In genomic region chr6:100176321-100176950, GRCh38 we compare ENCODE assay signal across 8 cellular contexts.
DNase-seq lines count a peak whose midpoint lies in the region; ATAC-seq and TF ChIP-seq lines count a peak whose summit lies in the region.

No MANE protein-coding gene starts in this region.

- no peaks in the 10 kb centered on the region for H3K27me3 ChIP-seq in HAP-1 (ENCODE audit: low read depth)
- no peaks in the 10 kb centered on the region for H3K27me3 ChIP-seq in SU-DHL-6 (ENCODE audit: low read length)

- no peak overlapping the region for H3K9ac ChIP-seq in SU-DHL-6 (ENCODE audit: low read length)

- H4K20me1 ChIP-seq in SU-DHL-6 (ENCODE audit: low read depth, low read length), result no peaks in the 10 kb centered on the region

- no peak for ATAC-seq in HG02571 (IDR thresholded peaks at IDR 0.05; ENCODE audit: unreplicated experiment)

- no peaks in the 10 kb centered on the region for H3K36me3 Mint-ChIP-seq in activated naive CD4-positive, alpha-beta T cell treated with anti-CD3 and anti-CD28 coated beads, Interleukin-2, amount 10 ng/mL, durations not matched to agents 7 days and 5 days

- H3K4me1 Mint-ChIP-seq in activated naive CD4-positive, alpha-beta T cell treated with anti-CD3 and anti-CD28 coated beads, Interleukin-2, amount 10 ng/mL, durations not matched to agents 7 days and 5 days, result no peaks in the 10 kb centered on the region

- CTCF ChIA-PET in activated naive CD4-positive, alpha-beta T cell treated with anti-CD3 and anti-CD28 coated beads, Interleukin-2, amount 10 ng/mL, durations not matched to agents 7 days and 5 days (lab: Charles Lee), result no interaction called here

- H3K27ac Mint-ChIP-seq in activated naive CD4-positive, alpha-beta T cell treated with anti-CD3 and anti-CD28 coated beads, Interleukin-2, amount 10 ng/mL, durations not matched to agents 7 days and 5 days, result no peak overlapping the region

- H3K27ac ChIP-seq in SU-DHL-6 (ENCODE audit: low read depth, low read length), result no peak overlapping the region

- H3F3A ChIP-seq in SU-DHL-6 (ENCODE audit: insufficient read depth), result no peaks in the 10 kb centered on the region

- no peaks in the 10 kb centered on the region for H3K9me2 ChIP-seq in SU-DHL-6 (replicated peaks; ENCODE audit: insufficient read depth, low read length)

- no peaks in the 10 kb centered on the region for H3K79me2 ChIP-seq in SU-DHL-6 (ENCODE audit: insufficient read depth, low read length)

- no peak overlapping the region for H2AFZ ChIP-seq in SU-DHL-6 (ENCODE audit: low read depth, low read length, severe bottlenecking)

- H3K9me3 Mint-ChIP-seq in activated naive CD4-positive, alpha-beta T cell treated with anti-CD3 and anti-CD28 coated beads, Interleukin-2, amount 10 ng/mL, durations not matched to agents 7 days and 5 days, result no peaks in the 10 kb centered on the region

- H3K4me3 Mint-ChIP-seq in activated naive CD4-positive, alpha-beta T cell treated with anti-CD3 and anti-CD28 coated beads, Interleukin-2, amount 10 ng/mL, durations not matched to agents 7 days and 5 days, result no peak overlapping the region

- DNase-seq in A172 (ENCODE audit: low spot score) (peak; percentile 63), HAP-1 (ENCODE audit: low spot score in 2 of 2) (peak; percentile 17 to 34), hepatic stellate cell (ENCODE audit: low spot score) (peak; percentile 5), retina (no peak)
- no peak for DNase-seq in activated naive CD4-positive, alpha-beta T cell treated with anti-CD3 and anti-CD28 coated beads, Interleukin-2, amount 10 ng/mL, durations not matched to agents 7 days and 5 days
- DNase-seq in stimulated activated CD4-positive, alpha-beta T cell treated with anti-CD3 and anti-CD28 coated beads, Interleukin-4, amount 100 ng/mL, for 4 hours, result no peak

- H3K4me2 ChIP-seq in SU-DHL-6 (ENCODE audit: low read depth, low read length, poor library complexity, severe bottlenecking), result no peak overlapping the region

- H3K27me3 Mint-ChIP-seq in activated naive CD4-positive, alpha-beta T cell treated with anti-CD3 and anti-CD28 coated beads, Interleukin-2, amount 10 ng/mL, durations not matched to agents 7 days and 5 days, result no peaks in the 10 kb centered on the region

- H3K36me3 ChIP-seq in HAP-1 (replicated peaks) (no peaks in the 10 kb centered on the region), SU-DHL-6 (ENCODE audit: low read length) (no peaks in the 10 kb centered on the region)

- H3K4me3 ChIP-seq in HAP-1, result no peak overlapping the region
- no peak overlapping the region for H3K4me3 ChIP-seq in SU-DHL-6 (ENCODE audit: insufficient read depth, low read length, poor library complexity, severe bottlenecking)

- in situ Hi-C loops in HAP-1 (cut with MboI; ENCODE audit: low sequenced_read_pairs), result no loop called here

- peak; percentile 34 for TF ChIP-seq CTCF in SU-DHL-6 (IDR thresholded peaks at IDR 0.05; ENCODE audit: insufficient read depth, low read length, poor library complexity, severe bottlenecking)

- peaks cover 17% of the 10 kb centered on the region; the same call in 1 of the 2 replicates for H3K4me1 ChIP-seq in HAP-1

- H3K9me3 ChIP-seq in HAP-1 (no peaks in the 10 kb centered on the region), SU-DHL-6 (ENCODE audit: insufficient read depth, low read length) (no peaks in the 10 kb centered on the region)

Comparison
In these comparisons a context has a peak if more than half of its experiments do, and no peak if none do; other contexts are left out.
1. DNase-seq: peak in A172 (single experiment), HAP-1 (2 of 2) and hepatic stellate cell (single experiment); none in activated naive CD4-positive, alpha-beta T cell treated with anti-CD3 and anti-CD28 coated beads, Interleukin-2, amount 10 ng/mL, durations not matched to agents 7 days and 5 days (single experiment), retina (single experiment) and stimulated activated CD4-positive, alpha-beta T cell treated with anti-CD3 and anti-CD28 coated beads, Interleukin-4, amount 100 ng/mL, for 4 hours (0 of 2).